ENCODE assay signal across 14 cellular contexts in genomic region chr17:6078370-6078950, GRCh38.
"Had no signal": no experiment of that assay in that cellular context is flagged by ENCODE, and none has a peak within 500 bp of the region (broad histone marks: within the 10 kb centered on the region; RNA-seq: fewer than 3 reads in every experiment).

No MANE protein-coding gene starts in this region.

- H3K9me3 Mint-ChIP-seq: activated naive CD4-positive, alpha-beta T cell treated with anti-CD3 and anti-CD28 coated beads, Interleukin-2, amount 50 U/mL, for 24 hours; activated T-cell treated with anti-CD3 and anti-CD28 coated beads, Interleukin-2, amount 50 U/mL, for 24 hours had no signal

- H3K79me2 ChIP-seq: parathyroid adenoma had no signal

- H3K9ac ChIP-seq: parathyroid adenoma had no signal

- H3K27ac ChIP-seq: breast epithelium, epithelial cell of prostate, parathyroid adenoma, skin epidermis, stomach, transverse colon had no signal

- H3K27me3 ChIP-seq: transverse colon had no signal

- FAIRE-seq: kidney had no signal

- H3K4me3 Mint-ChIP-seq: activated naive CD4-positive, alpha-beta T cell treated with anti-CD3 and anti-CD28 coated beads, Interleukin-2, amount 50 U/mL, for 24 hours; activated T-cell treated with anti-CD3 and anti-CD28 coated beads, Interleukin-2, amount 50 U/mL, for 24 hours; T-helper 17 cell had no signal

- H3K36me3 ChIP-seq: breast epithelium, transverse colon had no signal

- H3K9me3 ChIP-seq: breast epithelium, stomach, transverse colon had no signal

- H3K27ac Mint-ChIP-seq: activated naive CD4-positive, alpha-beta T cell treated with anti-CD3 and anti-CD28 coated beads, Interleukin-2, amount 50 U/mL, for 24 hours; activated T-cell treated with anti-CD3 and anti-CD28 coated beads, Interleukin-2, amount 50 U/mL, for 24 hours; T-helper 17 cell had no signal

- H3K4me1 ChIP-seq: breast epithelium, parathyroid adenoma, stomach, transverse colon had no signal

- DNase-seq: activated effector memory CD4-positive, alpha-beta T cell treated with Interleukin-2 at 50 U/mL for 16 hours; activated T-cell treated with anti-CD3 and anti-CD28 coated beads, Interleukin-2, amount 50 U/mL, for 24 hours; amniotic stem cell; effector CD8-positive, alpha-beta T cell; kidney; stimulated activated CD4-positive, alpha-beta T cell treated with anti-CD3 and anti-CD28 coated beads, Interleukin-4, amount 100 ng/mL, for 4 hours; stomach; T-helper 17 cell; transverse colon had no signal

- H3K36me3 Mint-ChIP-seq: activated naive CD4-positive, alpha-beta T cell treated with anti-CD3 and anti-CD28 coated beads, Interleukin-2, amount 50 U/mL, for 24 hours had no signal

- H3K4me3 ChIP-seq: breast epithelium, skin epidermis, stomach, transverse colon had no signal

- H2AFZ ChIP-seq: parathyroid adenoma had no signal

- H3K4me1 Mint-ChIP-seq: activated naive CD4-positive, alpha-beta T cell treated with anti-CD3 and anti-CD28 coated beads, Interleukin-2, amount 50 U/mL, for 24 hours; T-helper 17 cell had no signal
